In the genomic region with DNA sequence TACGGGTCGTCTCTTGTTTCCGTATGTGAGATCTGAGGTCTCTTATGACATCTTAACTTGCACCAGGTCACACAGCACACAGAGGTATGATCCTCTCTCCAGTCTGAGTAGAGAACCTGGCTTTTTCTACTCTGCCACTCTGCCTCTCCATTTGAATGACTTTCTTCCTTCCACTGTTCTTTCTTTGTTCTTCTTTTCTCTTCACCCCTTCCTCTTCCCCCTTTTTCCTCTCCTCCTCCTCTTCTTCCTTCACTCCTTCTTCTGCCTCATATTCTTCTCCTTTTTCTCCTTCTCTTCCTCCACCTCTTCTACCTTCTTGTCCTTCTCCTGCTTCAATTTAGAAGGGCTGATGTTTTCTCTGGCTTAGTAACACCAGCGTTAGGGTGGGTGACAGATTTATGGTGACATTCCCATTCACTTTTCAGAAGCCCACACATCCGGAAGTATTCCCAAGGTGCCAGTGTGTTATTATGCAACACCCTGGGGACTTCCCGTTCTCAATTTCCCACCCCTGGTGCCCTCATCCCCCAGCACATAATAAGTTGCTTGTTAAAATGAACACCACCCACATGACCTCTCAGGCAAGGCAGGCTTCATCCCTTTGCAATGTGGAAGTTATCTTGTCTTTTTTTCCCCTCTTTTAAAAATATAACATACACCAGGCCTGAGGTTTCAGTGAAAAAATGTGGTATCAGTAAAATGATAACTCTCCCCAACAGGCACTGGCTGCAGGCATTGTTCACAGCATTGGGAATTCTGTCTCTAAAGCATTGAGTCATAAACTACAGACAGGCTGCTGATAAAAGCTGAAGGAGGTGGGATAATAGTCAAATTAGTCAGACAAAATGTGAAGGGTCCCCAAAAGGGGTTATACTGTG, we compare ENCODE assay signal across 17 cellular contexts.
DNase-seq lines count a peak whose midpoint lies in the region; ATAC-seq and TF ChIP-seq lines count a peak whose summit lies in the region.
"Had no signal": no experiment of that assay in that cellular context is flagged by ENCODE, and none has a peak within 500 bp of the region (broad histone marks: within the 10 kb centered on the region; RNA-seq: fewer than 3 reads in every experiment).

No MANE protein-coding gene starts in this region.

- H3K4me1 ChIP-seq in A673 (ENCODE audit: insufficient read depth, low read length, poor library complexity, severe bottlenecking): peaks cover 36% of the 10 kb centered on the region
- H3K4me1 ChIP-seq: gastroesophageal sphincter had no signal

- no peak overlapping the region for H3K4me3 ChIP-seq in A673 (ENCODE audit: low read depth, low read length, poor library complexity, severe bottlenecking)
- H3K4me3 ChIP-seq in astrocyte of the spinal cord (ENCODE audit: low read depth, low read length): no peak overlapping the region
- H3K4me3 ChIP-seq: gastroesophageal sphincter, mucosa of descending colon had no signal

- H3K27me3 ChIP-seq in A673 (replicated peaks; ENCODE audit: insufficient read depth, low read depth, low read length, poor library complexity): no peaks in the 10 kb centered on the region
- H3K27me3 ChIP-seq: gastroesophageal sphincter had no signal

- POLR2A ChIA-PET in A673 (lab: Charles Lee; ENCODE audit: low non-redundant PET): no interaction called here

- CTCF ChIA-PET in A673 (lab: Charles Lee): no interaction called here

- BruUV-seq in A673 (replicated peaks; lab: Mats Ljungman, UMichigan): no TSS peak

- H3K36me3 ChIP-seq in A673 (ENCODE audit: insufficient read depth, low read length, poor library complexity, severe bottlenecking): peaks cover 63% of the 10 kb centered on the region
- H3K36me3 ChIP-seq: gastroesophageal sphincter had no signal

- DNase-seq in A673 (ENCODE audit: low spot score): peak; percentile 92
- peak; percentile 8 for DNase-seq in HuH-7 (ENCODE audit: low spot score)
- peak; percentile 54 for DNase-seq in astrocyte of the spinal cord (ENCODE audit: low read depth, low spot score)
- DNase-seq in left kidney (ENCODE audit: low read depth, low spot score): peak; percentile 37
- no peak for DNase-seq in NCI-H526 treated with DMSO at 0.1 percent for 48 hours (lab: John Stamatoyannopoulos, UW)
- DNase-seq: activated CD4-positive, alpha-beta T cell treated with anti-CD3 and anti-CD28 coated beads for 36 hours; Calu3; central memory CD4-positive, alpha-beta T cell; mucosa of descending colon; NCI-H2081 treated with DMSO at 0.1 percent for 48 hours; NCI-H82 had no signal

- TF ChIP-seq CTCF in A673 (conservative IDR thresholded peaks at IDR 0.05; ENCODE audit: low read depth, low read length) (no peak), astrocyte of the spinal cord (IDR thresholded peaks at IDR 0.05; ENCODE audit: low read depth, low read length) (no peak)

- ATAC-seq in HG03571 (IDR thresholded peaks at IDR 0.05; ENCODE audit: unreplicated experiment) (no peak), HG02870 (IDR thresholded peaks at IDR 0.05; ENCODE audit: unreplicated experiment) (no peak), GM19324 (IDR thresholded peaks at IDR 0.05; ENCODE audit: low FRiP score, unreplicated experiment) (no peak)
- ATAC-seq: activated CD4-positive, alpha-beta T cell treated with anti-CD3 and anti-CD28 coated beads for 36 hours; gastroesophageal sphincter; mucosa of descending colon had no signal

- intact Hi-C loops in A673 (cut with micrococcal nuclease; ENCODE audit: unreplicated experiment): loop anchor here (10.0 kb wide), 1 partner anchor 391 kb away; no protein-coding TSS in a partner anchor

- no peaks in the 10 kb centered on the region for H3K9me3 ChIP-seq in A673 (ENCODE audit: low read depth, low read length, poor library complexity, severe bottlenecking)
- H3K9me3 ChIP-seq: gastroesophageal sphincter, mucosa of descending colon had no signal

- peak overlapping the region; percentile 58 for H3K27ac ChIP-seq in A673 (ENCODE audit: low read depth, low read length, poor library complexity, severe bottlenecking)
- H3K27ac ChIP-seq: gastroesophageal sphincter, parathyroid adenoma, RWPE1 had no signal

- in situ Hi-C loops in astrocyte of the spinal cord (cut with HindIII; ENCODE audit: low sequenced_read_pairs): no loop called here
